ENCODE assay signal across 10 cellular contexts in genomic region chr21:28781602-28782274, GRCh38.
A peak's percentile ranks its signal among the peaks of the same experiment; 100 is the strongest.
DNase-seq lines count a peak whose midpoint lies in the region; ATAC-seq and TF ChIP-seq lines count a peak whose summit lies in the region.
"Had no signal": no experiment of that assay in that cellular context is flagged by ENCODE, and none has a peak within 500 bp of the region (broad histone marks: within the 10 kb centered on the region; RNA-seq: fewer than 3 reads in every experiment).

No MANE protein-coding gene starts in this region.

- POLR2A ChIA-PET in activated CD4-positive, alpha-beta memory T cell treated with anti-CD3 and anti-CD28 coated beads, Interleukin-2, amount 10 ng/mL, durations not matched to agents 7 days and 5 days (lab: Charles Lee), result no interaction called here

- H3K4me3 ChIP-seq in WI38 (ENCODE audit: low read depth, low read length), result no peak overlapping the region
- no peak overlapping the region for H3K4me3 ChIP-seq in neural progenitor cell
- no peak overlapping the region for H3K4me3 ChIP-seq in gastrocnemius medialis

- TF ChIP-seq POLR2A in gastrocnemius medialis (IDR thresholded peaks at IDR 0.05), result no peak

- CTCF ChIA-PET in activated CD4-positive, alpha-beta memory T cell treated with anti-CD3 and anti-CD28 coated beads, Interleukin-2, amount 10 ng/mL, durations not matched to agents 7 days and 5 days (lab: Charles Lee), result interaction anchor here (1.6 to 2.4 kb wide), 2 partner anchors 36 to 158 kb away, joined by 3 to 11 read pairs; no protein-coding TSS in a partner anchor

- H3K4me1 Mint-ChIP-seq in neural progenitor cell, result no peaks in the 10 kb centered on the region
- peaks cover 1% of the 10 kb centered on the region for H3K4me1 Mint-ChIP-seq in activated CD4-positive, alpha-beta memory T cell treated with anti-CD3 and anti-CD28 coated beads, Interleukin-2, amount 10 ng/mL, durations not matched to agents 7 days and 5 days
- no peaks in the 10 kb centered on the region for H3K4me1 Mint-ChIP-seq in activated T-helper 2 cell treated with anti-CD3 and anti-CD28 coated beads, Interferon-gamma antibody, Interleukin-2, Interleukin-4, amounts not matched to agents 10 μg/mL and 5 μg/mL and 100 μg/mL, durations not matched to agents 14 hours and 24 hours and 36 hours (ENCODE audit: low read depth)
- H3K4me1 Mint-ChIP-seq: activated B cell treated with CpG ODN at 0.5 μM for 24 hours had no signal

- H3K4me3 Mint-ChIP-seq in neural progenitor cell, result no peak overlapping the region
- no peak overlapping the region for H3K4me3 Mint-ChIP-seq in activated CD4-positive, alpha-beta memory T cell treated with anti-CD3 and anti-CD28 coated beads, Interleukin-2, amount 10 ng/mL, durations not matched to agents 7 days and 5 days
- no peak overlapping the region for H3K4me3 Mint-ChIP-seq in activated T-helper 2 cell treated with anti-CD3 and anti-CD28 coated beads, Interferon-gamma antibody, Interleukin-2, Interleukin-4, amounts not matched to agents 10 μg/mL and 5 μg/mL and 100 μg/mL, durations not matched to agents 14 hours and 24 hours and 36 hours (ENCODE audit: low read depth)
- H3K4me3 Mint-ChIP-seq: activated B cell treated with CpG ODN at 0.5 μM for 24 hours; natural killer cell treated with Interleukin-12 subunit alpha and Interleukin-12 subunit beta and Interleukin-15 and Interleukin-18, amount 100 ng/mL, for 72 hours had no signal

- H3K27ac Mint-ChIP-seq in neural progenitor cell, result no peak overlapping the region
- no peak overlapping the region for H3K27ac Mint-ChIP-seq in activated CD4-positive, alpha-beta memory T cell treated with anti-CD3 and anti-CD28 coated beads, Interleukin-2, amount 10 ng/mL, durations not matched to agents 7 days and 5 days
- H3K27ac Mint-ChIP-seq in activated T-helper 2 cell treated with anti-CD3 and anti-CD28 coated beads, Interferon-gamma antibody, Interleukin-2, Interleukin-4, amounts not matched to agents 10 μg/mL and 5 μg/mL and 100 μg/mL, durations not matched to agents 14 hours and 24 hours and 36 hours, result no peak overlapping the region
- H3K27ac Mint-ChIP-seq: activated B cell treated with CpG ODN at 0.5 μM for 24 hours; natural killer cell treated with Interleukin-12 subunit alpha and Interleukin-12 subunit beta and Interleukin-15 and Interleukin-18, amount 100 ng/mL, for 72 hours had no signal

- no peaks in the 10 kb centered on the region for H3K36me3 Mint-ChIP-seq in neural progenitor cell
- peaks cover 28% of the 10 kb centered on the region for H3K36me3 Mint-ChIP-seq in activated CD4-positive, alpha-beta memory T cell treated with anti-CD3 and anti-CD28 coated beads, Interleukin-2, amount 10 ng/mL, durations not matched to agents 7 days and 5 days (ENCODE audit: low read depth)
- peaks cover 14% of the 10 kb centered on the region for H3K36me3 Mint-ChIP-seq in activated T-helper 2 cell treated with anti-CD3 and anti-CD28 coated beads, Interferon-gamma antibody, Interleukin-2, Interleukin-4, amounts not matched to agents 10 μg/mL and 5 μg/mL and 100 μg/mL, durations not matched to agents 14 hours and 24 hours and 36 hours (ENCODE audit: low read depth)

- H3K4me2 ChIP-seq in neural progenitor cell, result no peak overlapping the region

- H3K27me3 Mint-ChIP-seq in neural progenitor cell (ENCODE audit: insufficient read depth, low read depth), result no peaks in the 10 kb centered on the region
- H3K27me3 Mint-ChIP-seq in activated CD4-positive, alpha-beta memory T cell treated with anti-CD3 and anti-CD28 coated beads, Interleukin-2, amount 10 ng/mL, durations not matched to agents 7 days and 5 days, result no peaks in the 10 kb centered on the region
- no peaks in the 10 kb centered on the region for H3K27me3 Mint-ChIP-seq in activated T-helper 2 cell treated with anti-CD3 and anti-CD28 coated beads, Interferon-gamma antibody, Interleukin-2, Interleukin-4, amounts not matched to agents 10 μg/mL and 5 μg/mL and 100 μg/mL, durations not matched to agents 14 hours and 24 hours and 36 hours (ENCODE audit: low read depth)
- H3K27me3 Mint-ChIP-seq: activated B cell treated with CpG ODN at 0.5 μM for 24 hours; natural killer cell treated with Interleukin-12 subunit alpha and Interleukin-12 subunit beta and Interleukin-15 and Interleukin-18, amount 100 ng/mL, for 72 hours had no signal

- no peak overlapping the region for H2AFZ ChIP-seq in neural progenitor cell (replicated peaks)

- ATAC-seq in HG02798 (IDR thresholded peaks at IDR 0.05; ENCODE audit: poor library complexity, unreplicated experiment) (peak; percentile 61), gastrocnemius medialis (no peak)

- no peaks in the 10 kb centered on the region for H3F3A ChIP-seq in neural progenitor cell (ENCODE audit: low read depth)

- H3K4me1 ChIP-seq in neural progenitor cell (no peaks in the 10 kb centered on the region), gastrocnemius medialis (no peaks in the 10 kb centered on the region)

- in situ Hi-C loops in gastrocnemius medialis (cut with MboI; ENCODE audit: low sequenced_read_pairs in 4 of 4), result no loop called here

- H3K9me3 ChIP-seq in neural progenitor cell (ENCODE audit: low read depth) (no peaks in the 10 kb centered on the region), gastrocnemius medialis (no peaks in the 10 kb centered on the region)

- TF ChIP-seq CTCF in WI38 (IDR thresholded peaks at IDR 0.05; ENCODE audit: low read depth, low read length) (peak; percentile 41; the same call in 1 of the 2 replicates), neural progenitor cell (IDR thresholded peaks at IDR 0.05) (peak; percentile 51), gastrocnemius medialis (IDR thresholded peaks at IDR 0.05 in 4 of 5, conservative IDR thresholded peaks at IDR 0.05 in 1 of 5) (peak in 1 of 5 experiments; percentile 26)

- intact Hi-C loops in activated T-helper 2 cell treated with anti-CD3 and anti-CD28 coated beads, Interferon-gamma antibody, Interleukin-2, Interleukin-4, amounts not matched to agents 10 μg/mL and 5 μg/mL and 100 μg/mL, durations not matched to agents 14 hours and 24 hours and 36 hours (cut with micrococcal nuclease), result no loop called here
- intact Hi-C loops in gastrocnemius medialis (cut with DNase I; ENCODE audit: low total_unique reads), result no loop called here

- no peaks in the 10 kb centered on the region for H3K79me2 ChIP-seq in neural progenitor cell (ENCODE audit: low read depth)

- H3K9me3 Mint-ChIP-seq in neural progenitor cell, result peaks cover 3% of the 10 kb centered on the region
- peaks cover 12% of the 10 kb centered on the region for H3K9me3 Mint-ChIP-seq in activated CD4-positive, alpha-beta memory T cell treated with anti-CD3 and anti-CD28 coated beads, Interleukin-2, amount 10 ng/mL, durations not matched to agents 7 days and 5 days
- peaks cover 14% of the 10 kb centered on the region for H3K9me3 Mint-ChIP-seq in activated T-helper 2 cell treated with anti-CD3 and anti-CD28 coated beads, Interferon-gamma antibody, Interleukin-2, Interleukin-4, amounts not matched to agents 10 μg/mL and 5 μg/mL and 100 μg/mL, durations not matched to agents 14 hours and 24 hours and 36 hours

- H3K36me3 ChIP-seq in neural progenitor cell (no peaks in the 10 kb centered on the region), gastrocnemius medialis (no peaks in the 10 kb centered on the region)

- DNase-seq in NCI-H526 (lab: John Stamatoyannopoulos, UW) (peak; percentile 17 to 62), NCI-H526 treated with DMSO at 0.1 percent for 48 hours (lab: John Stamatoyannopoulos, UW) (no peak), neural progenitor cell (ENCODE audit: low spot score) (peak; percentile 5), gastrocnemius medialis (no peak)
- DNase-seq in activated CD4-positive, alpha-beta memory T cell treated with anti-CD3 and anti-CD28 coated beads, Interleukin-2, amount 10 ng/mL, durations not matched to agents 7 days and 5 days, result no peak
- DNase-seq in activated T-helper 2 cell treated with anti-CD3 and anti-CD28 coated beads, Interferon-gamma antibody, Interleukin-2, Interleukin-4, amounts not matched to agents 10 μg/mL and 5 μg/mL and 100 μg/mL, durations not matched to agents 14 hours and 24 hours and 36 hours (ENCODE audit: low spot score), result no peak
- DNase-seq: activated B cell treated with CpG ODN at 0.5 μM for 24 hours had no signal

- H3K9ac ChIP-seq in neural progenitor cell, result no peak overlapping the region

- no peaks in the 10 kb centered on the region for H4K20me1 ChIP-seq in neural progenitor cell (ENCODE audit: low read depth)

- H3K27ac ChIP-seq in neural progenitor cell (no peak overlapping the region), gastrocnemius medialis (no peak overlapping the region)

- H3K27me3 ChIP-seq in neural progenitor cell, result no peaks in the 10 kb centered on the region
- H3K27me3 ChIP-seq in gastrocnemius medialis, result no peaks in the 10 kb centered on the region

Comparison
In these comparisons a context has a peak if more than half of its experiments do, and no peak if none do; other contexts are left out.
1. DNase-seq: peak in NCI-H526 (2 of 2) and neural progenitor cell (single experiment); none in NCI-H526 treated with DMSO at 0.1 percent for 48 hours (single experiment), activated CD4-positive, alpha-beta memory T cell treated with anti-CD3 and anti-CD28 coated beads, Interleukin-2, amount 10 ng/mL, durations not matched to agents 7 days and 5 days (single experiment), activated T-helper 2 cell treated with anti-CD3 and anti-CD28 coated beads, Interferon-gamma antibody, Interleukin-2, Interleukin-4, amounts not matched to agents 10 μg/mL and 5 μg/mL and 100 μg/mL, durations not matched to agents 14 hours and 24 hours and 36 hours (single experiment) and gastrocnemius medialis (0 of 2).